ENCODE assay signal across 11 cellular contexts in genomic region chr11:129018991-129019390, GRCh38.
"Had no signal": no experiment of that assay in that cellular context is flagged by ENCODE, and none has a peak within 500 bp of the region (broad histone marks: within the 10 kb centered on the region; RNA-seq: fewer than 3 reads in every experiment).

No MANE protein-coding gene starts in this region.

- H3K36me3 ChIP-seq: pancreas, suprapubic skin had no signal

- H3K9me3 ChIP-seq: pancreas, suprapubic skin had no signal

- H3K4me3 ChIP-seq: coronary artery, pancreas, suprapubic skin had no signal

- DNase-seq: activated naive CD4-positive, alpha-beta T cell treated with anti-CD3 and anti-CD28 coated beads, Interleukin-2, amount 10 ng/mL, durations not matched to agents 7 days and 5 days; effector memory CD4-positive, alpha-beta T cell; erythroblast; hypothalamus; immature natural killer cell; pancreas; stimulated activated CD4-positive, alpha-beta T cell treated with anti-CD3 and anti-CD28 coated beads, Interleukin-2, amount 100 ng/mL, for 48 hours; stimulated activated naive CD4-positive, alpha-beta T cell treated with Interleukin-2 at 50 U/mL for 16 hours; T1000 had no signal

- H3K27me3 ChIP-seq: pancreas, suprapubic skin had no signal

- H3K27ac ChIP-seq: coronary artery, suprapubic skin had no signal
